Comparison of ENCODE assay signal across 2 cellular contexts in the genomic region with DNA sequence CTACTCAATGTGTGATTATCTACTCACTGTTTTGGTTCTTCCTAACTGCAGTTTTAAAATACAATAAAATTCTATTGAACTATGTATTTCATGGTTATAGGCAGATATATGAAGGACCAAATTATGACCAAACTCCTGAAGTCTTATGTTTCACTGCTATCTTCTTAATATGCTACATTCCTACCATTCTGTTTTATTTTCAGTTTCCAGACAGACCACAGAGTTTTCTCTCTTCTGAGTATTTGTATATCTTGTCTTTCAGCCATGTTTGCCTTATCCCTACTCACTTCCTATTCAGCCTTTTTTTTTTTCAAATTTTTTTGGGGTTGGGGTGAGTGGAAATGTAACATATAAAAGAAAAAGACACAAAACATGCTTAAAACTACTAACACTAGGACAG.
TF ChIP-seq lines count a peak whose summit lies in the region.

No MANE protein-coding gene starts in this region.

TF ChIP-seq in IMR-90, 13 proteins besides CTCF, POLR2A, EP300 and RAD21:
- no peak for TF ChIP-seq FOS (IDR thresholded peaks at IDR 0.05; ENCODE audit: low read depth, low read length)

TF ChIP-seq in GM12878, 131 proteins besides CTCF, POLR2A, EP300 and RAD21:
- TF ChIP-seq LARP7 (IDR thresholded peaks at IDR 0.05) (no peak), MXI1 (IDR thresholded peaks at IDR 0.05; ENCODE audit: low read depth, low read length) (no peak), USF1 (IDR thresholded peaks at IDR 0.05; ENCODE audit: borderline replicate concordance, extremely low read length, insufficient read depth, low read depth, low read length) (no peak), BCLAF1 (IDR thresholded peaks at IDR 0.05) (no peak), HDAC2 (IDR thresholded peaks at IDR 0.05) (no peak), ESRRA (IDR thresholded peaks at IDR 0.05; ENCODE audit: low read length) (no peak), ZZZ3 (IDR thresholded peaks at IDR 0.05; ENCODE audit: control insufficient read depth, insufficient read length, low read depth) (no peak), CBFB (IDR thresholded peaks at IDR 0.05; ENCODE audit: low read depth) (no peak), BACH1 (IDR thresholded peaks at IDR 0.05; ENCODE audit: borderline replicate concordance) (no peak), E2F4 (IDR thresholded peaks at IDR 0.05; ENCODE audit: low read depth, low read length) (no peak)
- TF ChIP-seq, protein P1, sequence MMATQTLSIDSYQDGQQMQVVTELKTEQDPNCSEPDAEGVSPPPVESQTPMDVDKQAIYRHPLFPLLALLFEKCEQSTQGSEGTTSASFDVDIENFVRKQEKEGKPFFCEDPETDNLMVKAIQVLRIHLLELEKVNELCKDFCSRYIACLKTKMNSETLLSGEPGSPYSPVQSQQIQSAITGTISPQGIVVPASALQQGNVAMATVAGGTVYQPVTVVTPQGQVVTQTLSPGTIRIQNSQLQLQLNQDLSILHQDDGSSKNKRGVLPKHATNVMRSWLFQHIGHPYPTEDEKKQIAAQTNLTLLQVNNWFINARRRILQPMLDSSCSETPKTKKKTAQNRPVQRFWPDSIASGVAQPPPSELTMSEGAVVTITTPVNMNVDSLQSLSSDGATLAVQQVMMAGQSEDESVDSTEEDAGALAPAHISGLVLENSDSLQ (IDR thresholded peaks at IDR 0.05), result no peak
- TF ChIP-seq, protein P2, sequence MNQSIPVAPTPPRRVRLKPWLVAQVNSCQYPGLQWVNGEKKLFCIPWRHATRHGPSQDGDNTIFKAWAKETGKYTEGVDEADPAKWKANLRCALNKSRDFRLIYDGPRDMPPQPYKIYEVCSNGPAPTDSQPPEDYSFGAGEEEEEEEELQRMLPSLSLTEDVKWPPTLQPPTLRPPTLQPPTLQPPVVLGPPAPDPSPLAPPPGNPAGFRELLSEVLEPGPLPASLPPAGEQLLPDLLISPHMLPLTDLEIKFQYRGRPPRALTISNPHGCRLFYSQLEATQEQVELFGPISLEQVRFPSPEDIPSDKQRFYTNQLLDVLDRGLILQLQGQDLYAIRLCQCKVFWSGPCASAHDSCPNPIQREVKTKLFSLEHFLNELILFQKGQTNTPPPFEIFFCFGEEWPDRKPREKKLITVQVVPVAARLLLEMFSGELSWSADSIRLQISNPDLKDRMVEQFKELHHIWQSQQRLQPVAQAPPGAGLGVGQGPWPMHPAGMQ (IDR thresholded peaks at IDR 0.05; ENCODE audit: borderline replicate concordance), result no peak
- TF ChIP-seq, protein P3, sequence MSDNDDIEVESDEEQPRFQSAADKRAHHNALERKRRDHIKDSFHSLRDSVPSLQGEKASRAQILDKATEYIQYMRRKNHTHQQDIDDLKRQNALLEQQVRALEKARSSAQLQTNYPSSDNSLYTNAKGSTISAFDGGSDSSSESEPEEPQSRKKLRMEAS (IDR thresholded peaks at IDR 0.05; ENCODE audit: low read depth, low read length), result no peak
- TF ChIP-seq, protein P4, sequence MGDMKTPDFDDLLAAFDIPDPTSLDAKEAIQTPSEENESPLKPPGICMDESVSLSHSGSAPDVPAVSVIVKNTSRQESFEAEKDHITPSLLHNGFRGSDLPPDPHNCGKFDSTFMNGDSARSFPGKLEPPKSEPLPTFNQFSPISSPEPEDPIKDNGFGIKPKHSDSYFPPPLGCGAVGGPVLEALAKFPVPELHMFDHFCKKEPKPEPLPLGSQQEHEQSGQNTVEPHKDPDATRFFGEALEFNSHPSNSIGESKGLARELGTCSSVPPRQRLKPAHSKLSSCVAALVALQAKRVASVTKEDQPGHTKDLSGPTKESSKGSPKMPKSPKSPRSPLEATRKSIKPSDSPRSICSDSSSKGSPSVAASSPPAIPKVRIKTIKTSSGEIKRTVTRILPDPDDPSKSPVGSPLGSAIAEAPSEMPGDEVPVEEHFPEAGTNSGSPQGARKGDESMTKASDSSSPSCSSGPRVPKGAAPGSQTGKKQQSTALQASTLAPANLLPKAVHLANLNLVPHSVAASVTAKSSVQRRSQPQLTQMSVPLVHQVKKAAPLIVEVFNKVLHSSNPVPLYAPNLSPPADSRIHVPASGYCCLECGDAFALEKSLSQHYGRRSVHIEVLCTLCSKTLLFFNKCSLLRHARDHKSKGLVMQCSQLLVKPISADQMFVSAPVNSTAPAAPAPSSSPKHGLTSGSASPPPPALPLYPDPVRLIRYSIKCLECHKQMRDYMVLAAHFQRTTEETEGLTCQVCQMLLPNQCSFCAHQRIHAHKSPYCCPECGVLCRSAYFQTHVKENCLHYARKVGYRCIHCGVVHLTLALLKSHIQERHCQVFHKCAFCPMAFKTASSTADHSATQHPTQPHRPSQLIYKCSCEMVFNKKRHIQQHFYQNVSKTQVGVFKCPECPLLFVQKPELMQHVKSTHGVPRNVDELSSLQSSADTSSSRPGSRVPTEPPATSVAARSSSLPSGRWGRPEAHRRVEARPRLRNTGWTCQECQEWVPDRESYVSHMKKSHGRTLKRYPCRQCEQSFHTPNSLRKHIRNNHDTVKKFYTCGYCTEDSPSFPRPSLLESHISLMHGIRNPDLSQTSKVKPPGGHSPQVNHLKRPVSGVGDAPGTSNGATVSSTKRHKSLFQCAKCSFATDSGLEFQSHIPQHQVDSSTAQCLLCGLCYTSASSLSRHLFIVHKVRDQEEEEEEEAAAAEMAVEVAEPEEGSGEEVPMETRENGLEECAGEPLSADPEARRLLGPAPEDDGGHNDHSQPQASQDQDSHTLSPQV (IDR thresholded peaks at IDR 0.05), result no peak
